In genomic region chr6:106913676-106914280, GRCh38 we compare ENCODE assay signal across 11 cellular contexts.
DNase-seq lines count a peak whose midpoint lies in the region; ATAC-seq and TF ChIP-seq lines count a peak whose summit lies in the region.
"Had no signal": no experiment of that assay in that cellular context is flagged by ENCODE, and none has a peak within 500 bp of the region (broad histone marks: within the 10 kb centered on the region; RNA-seq: fewer than 3 reads in every experiment).

No MANE protein-coding gene starts in this region.

- no peaks in the 10 kb centered on the region for H3K9me3 Mint-ChIP-seq in activated naive CD4-positive, alpha-beta T cell treated with anti-CD3 and anti-CD28 coated beads, Interleukin-2, amount 50 U/mL, for 72 hours
- no peaks in the 10 kb centered on the region for H3K9me3 Mint-ChIP-seq in activated naive CD4-positive, alpha-beta T cell treated with anti-CD3 and anti-CD28 coated beads, Interleukin-2, amount 10 ng/mL, durations not matched to agents 7 days and 5 days

- H3K4me3 ChIP-seq in colonic mucosa, result no peak overlapping the region
- no peak overlapping the region for H3K4me3 ChIP-seq in uterus

- peak overlapping the region; percentile 42 for H3K27ac ChIP-seq in colonic mucosa
- H3K27ac ChIP-seq in uterus, result no peak overlapping the region

- no peaks in the 10 kb centered on the region for H3K4me1 Mint-ChIP-seq in activated naive CD4-positive, alpha-beta T cell treated with anti-CD3 and anti-CD28 coated beads, Interleukin-2, amount 10 ng/mL, durations not matched to agents 7 days and 5 days

- DNase-seq in activated naive CD4-positive, alpha-beta T cell treated with anti-CD3 and anti-CD28 coated beads, Interleukin-2, amount 50 U/mL, for 72 hours (ENCODE audit: low spot score in 2 of 2), result no peak
- DNase-seq in activated naive CD4-positive, alpha-beta T cell treated with anti-CD3 and anti-CD28 coated beads, Interleukin-2, amount 10 ng/mL, durations not matched to agents 7 days and 5 days, result no peak
- DNase-seq in colonic mucosa (peak; percentile 42), uterus (no peak), HuH-7 (ENCODE audit: low spot score) (no peak), inferior parietal cortex (ENCODE audit: extremely low spot score) (no peak)
- DNase-seq in activated CD8-positive, alpha-beta memory T cell treated with anti-CD3 and anti-CD28 coated beads, Interleukin-2, amount 50 U/mL, for 48 hours, result no peak
- DNase-seq: activated gamma-delta T cell, cortex of kidney, NCI-H1092 treated with DMSO at 0.1 percent for 48 hours had no signal

- H3K4me1 ChIP-seq in colonic mucosa (no peaks in the 10 kb centered on the region), uterus (no peaks in the 10 kb centered on the region)

- H3K9me3 ChIP-seq in colonic mucosa (no peaks in the 10 kb centered on the region), uterus (no peaks in the 10 kb centered on the region)

- ATAC-seq in activated naive CD4-positive, alpha-beta T cell treated with anti-CD3 and anti-CD28 coated beads, Interleukin-2, amount 50 U/mL, for 72 hours, result peak; percentile 49 to 83
- peak; percentile 70 for ATAC-seq in HG02884 (IDR thresholded peaks at IDR 0.05; ENCODE audit: unreplicated experiment)

- H3K36me3 ChIP-seq in colonic mucosa (no peaks in the 10 kb centered on the region), uterus (no peaks in the 10 kb centered on the region)

- H3K27me3 ChIP-seq in colonic mucosa (no peaks in the 10 kb centered on the region), uterus (no peaks in the 10 kb centered on the region)

- H3K4me3 Mint-ChIP-seq in activated naive CD4-positive, alpha-beta T cell treated with anti-CD3 and anti-CD28 coated beads, Interleukin-2, amount 10 ng/mL, durations not matched to agents 7 days and 5 days, result no peak overlapping the region

- no peak overlapping the region for H3K27ac Mint-ChIP-seq in activated naive CD4-positive, alpha-beta T cell treated with anti-CD3 and anti-CD28 coated beads, Interleukin-2, amount 50 U/mL, for 72 hours
- no peak overlapping the region for H3K27ac Mint-ChIP-seq in activated naive CD4-positive, alpha-beta T cell treated with anti-CD3 and anti-CD28 coated beads, Interleukin-2, amount 10 ng/mL, durations not matched to agents 7 days and 5 days

- H3K36me3 Mint-ChIP-seq in activated naive CD4-positive, alpha-beta T cell treated with anti-CD3 and anti-CD28 coated beads, Interleukin-2, amount 50 U/mL, for 72 hours, result no peaks in the 10 kb centered on the region
- no peaks in the 10 kb centered on the region for H3K36me3 Mint-ChIP-seq in activated naive CD4-positive, alpha-beta T cell treated with anti-CD3 and anti-CD28 coated beads, Interleukin-2, amount 10 ng/mL, durations not matched to agents 7 days and 5 days

- peaks cover 4% of the 10 kb centered on the region for H3K27me3 Mint-ChIP-seq in activated naive CD4-positive, alpha-beta T cell treated with anti-CD3 and anti-CD28 coated beads, Interleukin-2, amount 10 ng/mL, durations not matched to agents 7 days and 5 days

- CTCF ChIA-PET in activated naive CD4-positive, alpha-beta T cell treated with anti-CD3 and anti-CD28 coated beads, Interleukin-2, amount 10 ng/mL, durations not matched to agents 7 days and 5 days (lab: Charles Lee), result no interaction called here

- intact Hi-C loops in colonic mucosa (cut with DNase I) (no loop called here), uterus (cut with DNase I; ENCODE audit: low total_unique reads) (no loop called here)

- TF ChIP-seq POLR2A in uterus (IDR thresholded peaks at IDR 0.05), result no peak

- H3K9ac ChIP-seq in colonic mucosa (ENCODE audit: low read depth in 2 of 2, low read length in 2 of 2), result peak overlapping the region in 1 of 2 donors; percentile 21

- TF ChIP-seq CTCF in colonic mucosa (IDR thresholded peaks at IDR 0.05) (no peak), uterus (IDR thresholded peaks at IDR 0.05) (no peak)
